In the genomic region with DNA sequence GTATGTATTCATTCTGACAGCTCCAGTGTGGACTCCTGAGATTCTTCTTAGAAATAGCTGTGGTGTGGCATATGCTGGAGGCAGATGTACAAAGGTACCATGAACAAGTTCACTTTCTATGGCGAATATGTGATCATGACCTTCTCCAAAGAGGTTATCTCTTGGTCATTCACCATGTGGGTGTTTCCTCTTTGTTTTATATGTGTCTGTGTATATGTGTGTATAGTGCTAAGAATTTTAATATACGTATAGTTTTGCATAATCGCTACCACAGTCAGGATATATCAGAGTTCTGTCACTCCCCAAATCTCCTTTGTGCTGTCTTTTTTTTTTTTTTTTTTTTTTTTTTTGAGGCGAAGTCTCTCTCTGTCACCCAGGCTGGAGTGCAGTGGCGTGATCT, we compare ENCODE assay signal across 8 cellular contexts.
"Had no signal": no experiment of that assay in that cellular context is flagged by ENCODE, and none has a peak within 500 bp of the region (broad histone marks: within the 10 kb centered on the region; RNA-seq: fewer than 3 reads in every experiment).

No MANE protein-coding gene starts in this region.

- H3K27ac ChIP-seq: GM23248 had no signal

- H3K9ac ChIP-seq: GM23248 had no signal

- H3K9me3 ChIP-seq: HAP-1 had no signal

- H3K9me3 Mint-ChIP-seq: HFFc6 had no signal

- H3K27ac Mint-ChIP-seq: HFFc6 had no signal

- ATAC-seq: HCT116 had no signal

- H3K4me3 Mint-ChIP-seq: HFFc6 had no signal

- H3K4me1 ChIP-seq: HAP-1 had no signal

- H3K36me3 ChIP-seq: HAP-1 had no signal

- DNase-seq: GM23248, GOT3, H7, HFFc6, IMR-90 had no signal

- FAIRE-seq: HTR-8/SVneo had no signal

- H3K4me3 ChIP-seq: GM23248, HAP-1 had no signal

- H2AFZ ChIP-seq: GM23248 had no signal
